8 cellular contexts compared by ENCODE assay signal in the genomic region with DNA sequence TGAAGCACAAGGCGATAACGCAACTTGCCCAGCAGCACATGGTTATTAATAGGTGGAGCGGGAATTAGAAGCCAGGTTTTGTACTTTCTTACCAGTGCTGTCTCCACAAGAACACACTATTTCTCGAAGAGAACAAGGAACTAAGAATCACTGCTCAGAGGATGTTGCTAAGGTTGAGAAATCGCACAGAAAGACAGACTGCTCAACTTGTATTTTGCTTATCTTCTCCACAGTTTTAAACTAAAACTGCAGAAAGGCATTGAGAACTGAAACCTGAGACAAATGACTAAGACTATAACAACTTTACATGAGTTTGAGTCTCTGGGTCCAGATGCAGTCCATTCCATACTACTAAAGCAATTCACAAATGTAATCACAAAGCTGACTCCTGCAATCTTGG. TPM values are rescaled to one million over a fixed set of nuclear protein-coding genes. Genes with fewer than 3 reads are reported as not detected.
DNase-seq lines count a peak whose midpoint lies in the region; ATAC-seq and TF ChIP-seq lines count a peak whose summit lies in the region.

No MANE protein-coding gene starts in this region.

- H3K9me3 Mint-ChIP-seq in IgD-negative memory B cell = no peaks in the 10 kb centered on the region

- peak; percentile 30 for DNase-seq in GM10248 (ENCODE audit: extremely low spot score)
- DNase-seq in hepatocyte (ENCODE audit: low spot score) = peak; percentile 31
- no peak for DNase-seq in amygdala (lab: John Stamatoyannopoulos, UW)
- no peak for DNase-seq in NCI-H748 (lab: John Stamatoyannopoulos, UW; ENCODE audit: unreplicated experiment)
- DNase-seq in NCI-H524 treated with DMSO at 0.1 percent for 48 hours (lab: John Stamatoyannopoulos, UW) = no peak
- DNase-seq in activated CD4-positive, CD25-positive, alpha-beta regulatory T cell (lab: John Stamatoyannopoulos, UW) = no peak

- POLR2A ChIA-PET in GM10248 (lab: Yijun Ruan, JAX) = no interaction called here

- H3K4me3 ChIP-seq in hepatocyte = no peak overlapping the region

- H3K4me1 ChIP-seq in hepatocyte (ENCODE audit: insufficient read depth) = peaks cover 14% of the 10 kb centered on the region

- peaks cover 18% of the 10 kb centered on the region for H4K20me1 ChIP-seq in hepatocyte (ENCODE audit: insufficient read depth, poor library complexity, severe bottlenecking)

- H3K27me3 Mint-ChIP-seq in IgD-negative memory B cell = no peaks in the 10 kb centered on the region

- H3K9me2 ChIP-seq in hepatocyte (replicated peaks; ENCODE audit: insufficient read depth) = no peaks in the 10 kb centered on the region

- 57% methylated on average over 5 of the region's 5 CpGs for WGBS in hepatocyte (ENCODE audit: low lambda C conversion rate, missing lambda C conversion rate)

- no peak for TF ChIP-seq CTCF in GM10248 (IDR thresholded peaks at IDR 0.05; ENCODE audit: control extremely low read depth, extremely low read depth, low read depth, missing control alignments)
- TF ChIP-seq CTCF in hepatocyte (IDR thresholded peaks at IDR 0.05; ENCODE audit: poor library complexity) = no peak

- no peak overlapping the region for H2AFZ ChIP-seq in hepatocyte

- CTCF ChIA-PET in GM10248 (lab: Yijun Ruan, JAX) = interaction anchor here (0.7 to 1.3 kb wide), 3 partner anchors 9 to 97 kb away, joined by 3 to 6 read pairs (median 3); no protein-coding TSS in a partner anchor

- H3K4me2 ChIP-seq in hepatocyte = peak overlapping the region; percentile 61

- H3K4me3 Mint-ChIP-seq in IgD-negative memory B cell = peak overlapping the region; percentile 51 to 75 (median 60)

- peaks cover 97% of the 10 kb centered on the region for H3K79me2 ChIP-seq in hepatocyte

- H3K27me3 ChIP-seq in hepatocyte = no peaks in the 10 kb centered on the region

- peaks cover 63 to 72% (median 69%) of the 10 kb centered on the region in 3 donors for H3K4me1 Mint-ChIP-seq in IgD-negative memory B cell

- peak; percentile 67 for ATAC-seq in GM21447 (IDR thresholded peaks at IDR 0.05; ENCODE audit: unreplicated experiment)

- H3K27ac ChIP-seq in hepatocyte = peak overlapping the region; percentile 27

- no peaks in the 10 kb centered on the region for H3K9me3 ChIP-seq in hepatocyte (ENCODE audit: low read depth)

- no peaks in the 10 kb centered on the region for H3K36me3 ChIP-seq in hepatocyte (replicated peaks; ENCODE audit: insufficient read depth, low read depth)

- H3K27ac Mint-ChIP-seq in IgD-negative memory B cell = peak overlapping the region; percentile 6 to 47 (median 29)

- peaks cover 6% of the 10 kb centered on the region for H3K36me3 Mint-ChIP-seq in IgD-negative memory B cell

RNA-seq across cellular contexts. Expression of a gene that starts 6.2 kb away (rescaled TPM):
- polyA plus RNA-seq in IgD-negative memory B cell = 51.2 TPM
- 35.9 and 36.4 TPM in 2 replicates for total RNA-seq in hepatocyte
- 17.3 and 20.7 TPM in 2 replicates for polyA plus RNA-seq in hepatocyte

RNA-seq across cellular contexts. Expression of a gene that starts 26.0 kb away (rescaled TPM):
- polyA plus RNA-seq in IgD-negative memory B cell = 1.8 TPM
- total RNA-seq in hepatocyte = 2.0 TPM in 1 of 2 replicates, not detected in the other
- polyA plus RNA-seq in hepatocyte = 0.36 and 0.81 TPM in 2 replicates

Comparison
In these comparisons a context has a peak if more than half of its experiments do, and no peak if none do; other contexts are left out.
1. DNase-seq: peak in GM10248 (single experiment) and hepatocyte (single experiment); none in amygdala (0 of 56), NCI-H748 (single experiment), NCI-H524 treated with DMSO at 0.1 percent for 48 hours (single experiment) and activated CD4-positive, CD25-positive, alpha-beta regulatory T cell (0 of 4).